Comparison of ENCODE assay signal across 14 cellular contexts in the genomic region with DNA sequence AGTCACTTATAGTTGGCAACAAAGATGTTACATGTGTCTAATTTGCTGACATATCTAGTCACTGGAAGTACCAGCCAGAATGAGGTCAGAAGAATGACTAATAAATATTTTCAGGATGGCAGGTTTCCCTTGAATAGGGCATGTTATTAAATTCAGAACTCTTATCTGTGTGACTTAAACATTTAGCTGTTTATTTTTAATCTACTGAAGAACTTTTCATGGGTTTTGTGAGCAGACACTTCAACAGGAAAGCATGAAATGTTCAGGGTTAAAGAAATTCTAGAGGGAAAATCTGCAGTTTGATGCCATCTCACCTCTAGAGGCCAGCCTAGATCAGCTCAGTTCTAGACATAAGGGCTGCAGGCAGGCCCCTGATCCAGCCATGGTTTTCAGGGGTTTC. TPM values are rescaled to one million over a fixed set of nuclear protein-coding genes. Genes with fewer than 3 reads are reported as not detected.
DNase-seq lines count a peak whose midpoint lies in the region; ATAC-seq and TF ChIP-seq lines count a peak whose summit lies in the region.
"Had no signal": no experiment of that assay in that cellular context is flagged by ENCODE, and none has a peak within 500 bp of the region (broad histone marks: within the 10 kb centered on the region; RNA-seq: fewer than 3 reads in every experiment).

No MANE protein-coding gene starts in this region.

- intact Hi-C loops in MCF 10A (cut with micrococcal nuclease) (loop anchor here (1.0 kb wide), 1 partner anchor 13 kb away; a partner anchor contains a TSS), breast epithelium (cut with DNase I; ENCODE audit: low total_unique reads) (no loop called here)

- ATAC-seq in SK-N-SH treated with all-trans-retinoic acid at 6 μM for 48 hours (peak; percentile 80), HG03039 (IDR thresholded peaks at IDR 0.05; ENCODE audit: unreplicated experiment) (no peak)
- ATAC-seq in stimulated activated effector memory CD8-positive, alpha-beta T cell treated with anti-CD3 and anti-CD28 coated beads, Interleukin-12 subunit alpha, Interleukin-12 subunit beta, amount 100 ng/mL, for 72 hours, result no peak
- ATAC-seq: stimulated activated naive CD8-positive, alpha-beta T cell treated with anti-CD3 and anti-CD28 coated beads, Interleukin-15, Interleukin-2, amounts not matched to agents 100 U/mL and 50 U/mL, for 24 hours had no signal

- no peaks in the 10 kb centered on the region for H3K27me3 ChIP-seq in breast epithelium
- H3K27me3 ChIP-seq in fibroblast of lung (ENCODE audit: control insufficient read depth, insufficient read depth, low read length), result no peaks in the 10 kb centered on the region

- H3K4me1 ChIP-seq in breast epithelium (no peaks in the 10 kb centered on the region), fibroblast of lung (ENCODE audit: control insufficient read depth, extremely low read depth, insufficient read depth, low read length) (peaks cover 5% of the 10 kb centered on the region)

- H3K4me3 Mint-ChIP-seq in MCF 10A (ENCODE audit: unreplicated experiment), result peak overlapping the region; percentile 62
- H3K4me3 Mint-ChIP-seq in stimulated activated effector memory CD8-positive, alpha-beta T cell treated with anti-CD3 and anti-CD28 coated beads, Interleukin-12 subunit alpha, Interleukin-12 subunit beta, amount 100 ng/mL, for 72 hours, result no peak overlapping the region
- H3K4me3 Mint-ChIP-seq: activated naive CD4-positive, alpha-beta T cell treated with anti-CD3 and anti-CD28 coated beads, Interleukin-2, amount 50 U/mL, for 24 hours; nephron progenitor cell; T-helper 1 cell treated with Interleukin-12 subunit alpha and Interleukin-12 subunit beta and Interleukin-4 antibody, amounts not matched to agents 30 μg/mL and 1 μg/mL, for 36 hours had no signal

- H3K36me3 Mint-ChIP-seq in MCF 10A (ENCODE audit: insufficient read depth, unreplicated experiment), result peaks cover 81% of the 10 kb centered on the region
- peaks cover 100% of the 10 kb centered on the region for H3K36me3 Mint-ChIP-seq in stimulated activated effector memory CD8-positive, alpha-beta T cell treated with anti-CD3 and anti-CD28 coated beads, Interleukin-12 subunit alpha, Interleukin-12 subunit beta, amount 100 ng/mL, for 72 hours

- peak; percentile 48 for DNase-seq in MCF 10A (ENCODE audit: unreplicated experiment)
- DNase-seq in breast epithelium (ENCODE audit: low spot score in 2 of 2), result no peak
- peak; percentile 32 to 72 for DNase-seq in fibroblast of lung (ENCODE audit: low read depth in 2 of 2)
- DNase-seq in stimulated activated effector memory CD8-positive, alpha-beta T cell treated with anti-CD3 and anti-CD28 coated beads, Interleukin-12 subunit alpha, Interleukin-12 subunit beta, amount 100 ng/mL, for 72 hours (ENCODE audit: low spot score in 2 of 2), result no peak
- DNase-seq in effector CD4-positive, alpha-beta T cell, result no peak
- no peak for DNase-seq in putamen (ENCODE audit: low spot score)
- DNase-seq: AML-193; NCI-H1105 treated with DMSO at 0.1 percent for 48 hours; nephron progenitor cell; stimulated activated naive CD8-positive, alpha-beta T cell treated with anti-CD3 and anti-CD28 coated beads, Interleukin-15, Interleukin-2, amounts not matched to agents 100 U/mL and 50 U/mL, for 24 hours had no signal

- TF ChIP-seq POLR2A in breast epithelium (IDR thresholded peaks at IDR 0.05), result no peak

- H3K36me3 ChIP-seq in breast epithelium (no peaks in the 10 kb centered on the region), fibroblast of lung (ENCODE audit: control insufficient read depth, insufficient read depth, low read length) (peaks cover 9% of the 10 kb centered on the region)

- H3K27ac ChIP-seq in breast epithelium, result no peak overlapping the region
- H3K27ac ChIP-seq in fibroblast of lung (ENCODE audit: insufficient read depth, low read length), result no peak overlapping the region

- peaks cover 27% of the 10 kb centered on the region for H3K79me2 ChIP-seq in fibroblast of lung (ENCODE audit: control insufficient read depth, insufficient read depth, low read length)

- no peak overlapping the region for H3K4me3 ChIP-seq in breast epithelium
- H3K4me3 ChIP-seq in fibroblast of lung (replicated peaks in 1 of 4; ENCODE audit: control extremely low read depth in 1 of 4, insufficient read depth in 1 of 4, low read depth in 3 of 4, low read length in 4 of 4), result no peak overlapping the region

- no peaks in the 10 kb centered on the region for H3K9me3 Mint-ChIP-seq in MCF 10A (ENCODE audit: unreplicated experiment)
- no peaks in the 10 kb centered on the region for H3K9me3 Mint-ChIP-seq in stimulated activated effector memory CD8-positive, alpha-beta T cell treated with anti-CD3 and anti-CD28 coated beads, Interleukin-12 subunit alpha, Interleukin-12 subunit beta, amount 100 ng/mL, for 72 hours
- H3K9me3 Mint-ChIP-seq: activated naive CD4-positive, alpha-beta T cell treated with anti-CD3 and anti-CD28 coated beads, Interleukin-2, amount 50 U/mL, for 24 hours; nephron progenitor cell; T-helper 1 cell treated with Interleukin-12 subunit alpha and Interleukin-12 subunit beta and Interleukin-4 antibody, amounts not matched to agents 30 μg/mL and 1 μg/mL, for 36 hours had no signal

- H3K4me1 Mint-ChIP-seq in MCF 10A (ENCODE audit: insufficient read depth, unreplicated experiment), result peaks cover 51% of the 10 kb centered on the region
- H3K4me1 Mint-ChIP-seq in stimulated activated effector memory CD8-positive, alpha-beta T cell treated with anti-CD3 and anti-CD28 coated beads, Interleukin-12 subunit alpha, Interleukin-12 subunit beta, amount 100 ng/mL, for 72 hours, result peaks cover 12% of the 10 kb centered on the region
- H3K4me1 Mint-ChIP-seq: nephron progenitor cell had no signal

- peak overlapping the region; percentile 37 for H3K4me2 ChIP-seq in fibroblast of lung (ENCODE audit: extremely low read depth, insufficient read depth, low read length)

- peak; percentile 33 for TF ChIP-seq CTCF in MCF 10A (IDR thresholded peaks at IDR 0.05; ENCODE audit: unreplicated experiment)
- no peak for TF ChIP-seq CTCF in breast epithelium (IDR thresholded peaks at IDR 0.05)
- TF ChIP-seq CTCF in fibroblast of lung (conservative IDR thresholded peaks at IDR 0.05 in 1 of 2, IDR thresholded peaks at IDR 0.05 in 1 of 2; ENCODE audit: low read depth in 1 of 2, low read length in 2 of 2), result peak; percentile 28 to 45

- no peak overlapping the region for H3K9ac ChIP-seq in fibroblast of lung (ENCODE audit: insufficient read depth, low read length)

- CTCF ChIA-PET in MCF 10A (lab: Yijun Ruan, JAX), result interaction anchor here (0.8 to 2.9 kb wide), 9 partner anchors 9 to 278 kb away, joined by 3 to 35 read pairs (median 6); a partner anchor contains a TSS

- peak overlapping the region; percentile 97 for H3K27ac Mint-ChIP-seq in MCF 10A (ENCODE audit: low read depth, unreplicated experiment)
- peak overlapping the region; percentile 68 for H3K27ac Mint-ChIP-seq in stimulated activated effector memory CD8-positive, alpha-beta T cell treated with anti-CD3 and anti-CD28 coated beads, Interleukin-12 subunit alpha, Interleukin-12 subunit beta, amount 100 ng/mL, for 72 hours
- H3K27ac Mint-ChIP-seq: activated naive CD4-positive, alpha-beta T cell treated with anti-CD3 and anti-CD28 coated beads, Interleukin-2, amount 50 U/mL, for 24 hours; nephron progenitor cell; T-helper 1 cell treated with Interleukin-12 subunit alpha and Interleukin-12 subunit beta and Interleukin-4 antibody, amounts not matched to agents 30 μg/mL and 1 μg/mL, for 36 hours had no signal

- POLR2A ChIA-PET in MCF 10A (lab: Yijun Ruan, JAX), result interaction anchor here (0.6 to 5.8 kb wide), 14 partner anchors 10 to 273 kb away, joined by 3 to 130 read pairs (median 7); a partner anchor contains a TSS

- H3K27me3 Mint-ChIP-seq in MCF 10A (ENCODE audit: insufficient read depth, unreplicated experiment), result no peaks in the 10 kb centered on the region
- H3K27me3 Mint-ChIP-seq: activated naive CD4-positive, alpha-beta T cell treated with anti-CD3 and anti-CD28 coated beads, Interleukin-2, amount 50 U/mL, for 24 hours had no signal

- no peaks in the 10 kb centered on the region for H4K20me1 ChIP-seq in fibroblast of lung (ENCODE audit: control insufficient read depth, extremely low read depth, insufficient read depth, low read length)

- H2AFZ ChIP-seq in fibroblast of lung (ENCODE audit: low read length), result no peak overlapping the region

- BruUV-seq in MCF 10A (replicated peaks; lab: Mats Ljungman, UMichigan), result no TSS peak

- H3K9me3 ChIP-seq in breast epithelium (no peaks in the 10 kb centered on the region), fibroblast of lung (ENCODE audit: control insufficient read depth, insufficient read depth, low read depth, low read length) (no peaks in the 10 kb centered on the region)

TF ChIP-seq in SK-N-SH treated with all-trans-retinoic acid at 6 μM for 48 hours, 23 proteins besides CTCF, POLR2A, EP300 and RAD21:
- TF ChIP-seq ZNF8 (CRISPR knock-in tag; IDR thresholded peaks at IDR 0.05), result no peak
- 0 out of 2 replicates have a peak, but pooled peaks have one; percentile 17 for TF ChIP-seq ISL1 (CRISPR knock-in tag; IDR thresholded peaks at IDR 0.05)
- no peak for TF ChIP-seq TCF4 (CRISPR knock-in tag; IDR thresholded peaks at IDR 0.05; ENCODE audit: borderline replicate concordance)

RNA-seq across cellular contexts. Expression of a gene that starts 13.2 kb away (rescaled TPM):
- 111 and 131 TPM in 2 replicates for total RNA-seq in MCF 10A (2022)
- total RNA-seq in breast epithelium, result 10 to 100 TPM; 19.2 to 44.2 (median 36.0) TPM
- total RNA-seq in fibroblast of lung, result 15.5 and 22.9 TPM in 2 replicates
- polyA plus RNA-seq in fibroblast of lung, result 41.2 and 55.2 TPM in 2 replicates
- polyA plus RNA-seq in fibroblast of lung (2012), result 35.3 and 45.9 TPM in 2 replicates
- 15.7 and 16.3 TPM in 2 replicates for polyA minus RNA-seq in fibroblast of lung (ENCODE audit: low replicate concordance)

RNA-seq across cellular contexts. Expression of a gene that starts 14.7 kb away (rescaled TPM):
- total RNA-seq in MCF 10A (2022) (77.4 and 86.6 TPM in 2 replicates), breast epithelium (10 to 100 TPM; 41.1 to 82.6 (median 71.6) TPM), fibroblast of lung (24.1 and 36.3 TPM in 2 replicates)
- polyA plus RNA-seq in fibroblast of lung, result 7.9 and 9.4 TPM in 2 replicates
- polyA plus RNA-seq in fibroblast of lung (2012), result 15.2 and 16.4 TPM in 2 replicates
- polyA minus RNA-seq in fibroblast of lung (ENCODE audit: low replicate concordance), result 6.8 and 34.6 TPM in 2 replicates

Comparison
In these comparisons a context has a peak if more than half of its experiments do, and no peak if none do; other contexts are left out.
1. DNase-seq: peak in MCF 10A (single experiment) and fibroblast of lung (2 of 2); none in breast epithelium (0 of 2), stimulated activated effector memory CD8-positive, alpha-beta T cell treated with anti-CD3 and anti-CD28 coated beads, Interleukin-12 subunit alpha, Interleukin-12 subunit beta, amount 100 ng/mL, for 72 hours (0 of 2), effector CD4-positive, alpha-beta T cell (single experiment) and putamen (single experiment).
2. CTCF ChIP-seq: peak in MCF 10A (single experiment) and fibroblast of lung (2 of 2); none in breast epithelium (0 of 3).